In genomic region chr17:66711936-66712335, GRCh38 we compare ENCODE assay signal across 10 cellular contexts.
A peak's percentile ranks its signal among the peaks of the same experiment; 100 is the strongest.
DNase-seq lines count a peak whose midpoint lies in the region; ATAC-seq and TF ChIP-seq lines count a peak whose summit lies in the region.
"Had no signal": no experiment of that assay in that cellular context is flagged by ENCODE, and none has a peak within 500 bp of the region (broad histone marks: within the 10 kb centered on the region; RNA-seq: fewer than 3 reads in every experiment).

No MANE protein-coding gene starts in this region.

- ATAC-seq in CD4-positive, alpha-beta T cell (ENCODE audit: poor library complexity) = peak; percentile 41
- no peak for ATAC-seq in activated CD8-positive, alpha-beta T cell treated with anti-CD3 and anti-CD28 coated beads, Interleukin-2, amount 10 ng/mL, durations not matched to agents 7 days and 5 days

- no peaks in the 10 kb centered on the region for H3K9me3 Mint-ChIP-seq in CD4-positive, alpha-beta T cell
- no peaks in the 10 kb centered on the region for H3K9me3 Mint-ChIP-seq in activated CD8-positive, alpha-beta T cell treated with anti-CD3 and anti-CD28 coated beads, Interleukin-2, amount 10 ng/mL, durations not matched to agents 7 days and 5 days (ENCODE audit: insufficient read depth)
- H3K9me3 Mint-ChIP-seq: memory B cell had no signal

- no peak overlapping the region for H3K4me3 Mint-ChIP-seq in CD4-positive, alpha-beta T cell
- no peak overlapping the region for H3K4me3 Mint-ChIP-seq in activated CD8-positive, alpha-beta T cell treated with anti-CD3 and anti-CD28 coated beads, Interleukin-2, amount 10 ng/mL, durations not matched to agents 7 days and 5 days
- H3K4me3 Mint-ChIP-seq: memory B cell had no signal

- POLR2A ChIA-PET in CD4-positive, alpha-beta T cell (lab: Charles Lee) = no interaction called here
- POLR2A ChIA-PET in activated CD8-positive, alpha-beta T cell treated with anti-CD3 and anti-CD28 coated beads, Interleukin-2, amount 10 ng/mL, durations not matched to agents 7 days and 5 days (lab: Charles Lee) = interaction anchor here (0.7 kb wide), 1 partner anchor 16 kb away, joined by 3 read pairs; no protein-coding TSS in a partner anchor

- TF ChIP-seq CTCF in CD4-positive, alpha-beta T cell (IDR thresholded peaks at IDR 0.05) = no peak

- H3K4me1 Mint-ChIP-seq in CD4-positive, alpha-beta T cell (ENCODE audit: low read depth) = peaks cover 44% of the 10 kb centered on the region
- peaks cover 57% of the 10 kb centered on the region for H3K4me1 Mint-ChIP-seq in activated CD8-positive, alpha-beta T cell treated with anti-CD3 and anti-CD28 coated beads, Interleukin-2, amount 10 ng/mL, durations not matched to agents 7 days and 5 days (ENCODE audit: low read depth)

- no peak for DNase-seq in CD4-positive, alpha-beta T cell
- DNase-seq in HT-29 (ENCODE audit: low spot score) = peak; percentile 71
- no peak for DNase-seq in activated CD8-positive, alpha-beta T cell treated with anti-CD3 and anti-CD28 coated beads, Interleukin-2, amount 10 ng/mL, durations not matched to agents 7 days and 5 days
- no peak for DNase-seq in activated CD4-positive, CD25-positive, alpha-beta regulatory T cell (lab: John Stamatoyannopoulos, UW)
- no peak for DNase-seq in NCI-H1092 (lab: John Stamatoyannopoulos, UW)
- DNase-seq in DMS79 treated with DMSO at 0.1 percent for 48 hours (lab: John Stamatoyannopoulos, UW) = no peak
- no peak for DNase-seq in cerebellum (ENCODE audit: low spot score)
- DNase-seq: KBM-7 had no signal

- CTCF ChIA-PET in CD4-positive, alpha-beta T cell (lab: Charles Lee) = no interaction called here
- CTCF ChIA-PET in activated CD8-positive, alpha-beta T cell treated with anti-CD3 and anti-CD28 coated beads, Interleukin-2, amount 10 ng/mL, durations not matched to agents 7 days and 5 days (lab: Charles Lee) = no interaction called here

- peak overlapping the region; percentile 76 for H3K27ac Mint-ChIP-seq in CD4-positive, alpha-beta T cell
- peak overlapping the region; percentile 26 for H3K27ac Mint-ChIP-seq in activated CD8-positive, alpha-beta T cell treated with anti-CD3 and anti-CD28 coated beads, Interleukin-2, amount 10 ng/mL, durations not matched to agents 7 days and 5 days
- H3K27ac Mint-ChIP-seq: memory B cell had no signal

- H3K36me3 Mint-ChIP-seq in CD4-positive, alpha-beta T cell (ENCODE audit: low read depth) = peaks cover 37% of the 10 kb centered on the region
- H3K36me3 Mint-ChIP-seq in activated CD8-positive, alpha-beta T cell treated with anti-CD3 and anti-CD28 coated beads, Interleukin-2, amount 10 ng/mL, durations not matched to agents 7 days and 5 days (ENCODE audit: low read depth) = peaks cover 27% of the 10 kb centered on the region
- H3K36me3 Mint-ChIP-seq: memory B cell had no signal

- H3K27me3 Mint-ChIP-seq in CD4-positive, alpha-beta T cell = no peaks in the 10 kb centered on the region
- no peaks in the 10 kb centered on the region for H3K27me3 Mint-ChIP-seq in activated CD8-positive, alpha-beta T cell treated with anti-CD3 and anti-CD28 coated beads, Interleukin-2, amount 10 ng/mL, durations not matched to agents 7 days and 5 days (ENCODE audit: low read depth)

- H3K9me3 ChIP-seq in CD4-positive, alpha-beta T cell (ENCODE audit: control insufficient read depth, low read length) = no peaks in the 10 kb centered on the region

- no peak overlapping the region for H3K27ac ChIP-seq in CD4-positive, alpha-beta T cell (ENCODE audit: low read depth, low read length)
- peak overlapping the region; percentile 33 for H3K27ac ChIP-seq in layer of hippocampus (ENCODE audit: low read depth, low read length)

- intact Hi-C loops in CD4-positive, alpha-beta T cell (cut with DNase I, micrococcal nuclease) = loop anchor here in 1 of 2 experiments (5.0 kb wide), 1 partner anchor 580 kb away; no protein-coding TSS in a partner anchor

- H3K27me3 ChIP-seq in CD4-positive, alpha-beta T cell (ENCODE audit: control insufficient read depth, insufficient read depth, low read length) = no peaks in the 10 kb centered on the region
- no peaks in the 10 kb centered on the region for H3K27me3 ChIP-seq in layer of hippocampus (ENCODE audit: control insufficient read depth, insufficient read depth, low read length)
